3 cellular contexts compared by ENCODE assay signal in the genomic region with DNA sequence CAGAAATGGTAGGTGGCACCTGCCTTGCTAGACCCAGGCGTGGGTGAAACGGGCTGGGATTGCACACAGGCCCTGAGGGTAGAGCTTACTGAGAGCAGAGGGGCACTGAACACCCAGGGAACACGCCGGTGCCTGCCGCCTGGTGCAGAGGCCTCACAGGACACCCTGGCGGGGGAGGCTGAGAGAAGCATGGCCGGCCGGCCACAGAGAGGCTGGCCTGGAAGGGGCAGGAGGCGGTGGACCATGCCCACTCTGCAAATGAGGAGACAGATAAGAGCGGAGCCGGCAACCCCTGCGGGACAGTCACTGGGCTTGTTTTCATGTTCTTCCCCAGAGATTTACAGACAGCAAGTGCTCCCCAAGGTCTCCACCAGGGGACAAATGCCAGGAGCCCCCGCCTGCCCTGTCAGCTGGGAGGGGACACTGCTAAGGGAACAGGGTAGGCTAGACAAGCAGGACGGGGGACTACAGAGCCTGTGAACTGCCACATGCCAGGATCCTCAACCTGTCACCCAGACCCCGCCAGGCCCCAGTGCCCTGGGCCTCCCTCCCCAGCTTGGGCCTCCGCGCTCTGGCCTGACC.
TF ChIP-seq lines count a peak whose summit lies in the region.

No MANE protein-coding gene starts in this region.

TF ChIP-seq in HCT116, 20 proteins besides CTCF, POLR2A, EP300 and RAD21:
- no peak for TF ChIP-seq SRF (IDR thresholded peaks at IDR 0.05; ENCODE audit: low read depth)

TF ChIP-seq in H1, 55 proteins besides CTCF, POLR2A, EP300 and RAD21:
- TF ChIP-seq SIX5 (IDR thresholded peaks at IDR 0.05; ENCODE audit: low read depth, low read length) (no peak), POU5F1 (IDR thresholded peaks at IDR 0.05; ENCODE audit: low read depth, low read length) (no peak), SIRT6 (IDR thresholded peaks at IDR 0.05; ENCODE audit: low read length) (no peak), TCF12 (IDR thresholded peaks at IDR 0.05; ENCODE audit: low read depth, low read length) (no peak), EGR1 (IDR thresholded peaks at IDR 0.05; ENCODE audit: borderline replicate concordance, low read depth, low read length) (no peak)
- TF ChIP-seq, protein P1, sequence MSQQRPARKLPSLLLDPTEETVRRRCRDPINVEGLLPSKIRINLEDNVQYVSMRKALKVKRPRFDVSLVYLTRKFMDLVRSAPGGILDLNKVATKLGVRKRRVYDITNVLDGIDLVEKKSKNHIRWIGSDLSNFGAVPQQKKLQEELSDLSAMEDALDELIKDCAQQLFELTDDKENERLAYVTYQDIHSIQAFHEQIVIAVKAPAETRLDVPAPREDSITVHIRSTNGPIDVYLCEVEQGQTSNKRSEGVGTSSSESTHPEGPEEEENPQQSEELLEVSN (IDR thresholded peaks at IDR 0.05), result no peak

TF ChIP-seq in GM12891, 5 proteins besides CTCF, POLR2A, EP300 and RAD21:
- TF ChIP-seq PAX5 (IDR thresholded peaks at IDR 0.05; ENCODE audit: insufficient read depth, low read length, severe bottlenecking), result no peak
- no peak for TF ChIP-seq SPI1 (IDR thresholded peaks at IDR 0.05; ENCODE audit: low read depth, low read length)
- no peak for TF ChIP-seq POLR2AphosphoS5 (IDR thresholded peaks at IDR 0.05; ENCODE audit: low read depth, low read length)
- no peak for TF ChIP-seq TAF1 (IDR thresholded peaks at IDR 0.05; ENCODE audit: low read depth, low read length)
- TF ChIP-seq POU2F2 (IDR thresholded peaks at IDR 0.05; ENCODE audit: low read depth, low read length), result no peak
